1 cellular context compared by ENCODE assay signal in the genomic region with DNA sequence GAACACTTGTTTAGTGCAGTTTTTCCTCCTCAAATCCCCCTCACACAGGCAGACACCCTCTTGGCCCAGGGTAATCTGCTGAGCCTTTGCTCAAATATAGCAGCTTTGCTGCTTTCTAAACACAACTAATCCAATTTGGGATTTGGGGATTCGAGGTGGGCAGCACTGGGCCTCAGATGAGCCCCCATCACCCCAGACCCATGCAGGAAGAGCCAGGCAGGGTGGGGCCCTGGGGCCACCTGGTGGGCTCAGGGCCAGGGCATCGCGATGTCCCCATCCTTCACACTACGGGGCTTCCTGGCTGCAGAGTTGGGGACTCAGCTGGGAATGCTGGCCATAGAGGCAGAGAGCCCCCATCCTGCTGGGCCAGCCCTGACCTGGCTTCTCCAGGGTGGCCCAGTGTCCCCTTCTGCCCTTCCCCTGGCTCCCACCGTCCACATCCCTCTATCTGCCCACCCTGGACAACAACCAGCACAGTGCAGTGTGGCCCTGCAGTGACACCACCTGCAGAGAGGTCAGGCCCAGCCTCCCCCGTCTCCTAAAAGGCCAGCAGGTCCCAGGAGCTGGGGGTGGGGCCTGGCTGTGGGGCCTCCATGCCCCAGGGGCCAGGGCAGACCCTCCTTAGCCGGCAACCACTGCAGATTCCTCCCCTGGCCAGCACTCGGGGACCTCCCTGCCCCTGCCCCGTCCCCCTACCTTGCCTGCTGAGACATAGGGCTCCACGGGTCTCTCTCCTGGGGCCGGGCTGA.
TF ChIP-seq lines count a peak whose summit lies in the region.

No MANE protein-coding gene starts in this region.

TF ChIP-seq in GM23338, 12 proteins besides CTCF, POLR2A, EP300 and RAD21 (continued from another document):
- TF ChIP-seq, protein P1, sequence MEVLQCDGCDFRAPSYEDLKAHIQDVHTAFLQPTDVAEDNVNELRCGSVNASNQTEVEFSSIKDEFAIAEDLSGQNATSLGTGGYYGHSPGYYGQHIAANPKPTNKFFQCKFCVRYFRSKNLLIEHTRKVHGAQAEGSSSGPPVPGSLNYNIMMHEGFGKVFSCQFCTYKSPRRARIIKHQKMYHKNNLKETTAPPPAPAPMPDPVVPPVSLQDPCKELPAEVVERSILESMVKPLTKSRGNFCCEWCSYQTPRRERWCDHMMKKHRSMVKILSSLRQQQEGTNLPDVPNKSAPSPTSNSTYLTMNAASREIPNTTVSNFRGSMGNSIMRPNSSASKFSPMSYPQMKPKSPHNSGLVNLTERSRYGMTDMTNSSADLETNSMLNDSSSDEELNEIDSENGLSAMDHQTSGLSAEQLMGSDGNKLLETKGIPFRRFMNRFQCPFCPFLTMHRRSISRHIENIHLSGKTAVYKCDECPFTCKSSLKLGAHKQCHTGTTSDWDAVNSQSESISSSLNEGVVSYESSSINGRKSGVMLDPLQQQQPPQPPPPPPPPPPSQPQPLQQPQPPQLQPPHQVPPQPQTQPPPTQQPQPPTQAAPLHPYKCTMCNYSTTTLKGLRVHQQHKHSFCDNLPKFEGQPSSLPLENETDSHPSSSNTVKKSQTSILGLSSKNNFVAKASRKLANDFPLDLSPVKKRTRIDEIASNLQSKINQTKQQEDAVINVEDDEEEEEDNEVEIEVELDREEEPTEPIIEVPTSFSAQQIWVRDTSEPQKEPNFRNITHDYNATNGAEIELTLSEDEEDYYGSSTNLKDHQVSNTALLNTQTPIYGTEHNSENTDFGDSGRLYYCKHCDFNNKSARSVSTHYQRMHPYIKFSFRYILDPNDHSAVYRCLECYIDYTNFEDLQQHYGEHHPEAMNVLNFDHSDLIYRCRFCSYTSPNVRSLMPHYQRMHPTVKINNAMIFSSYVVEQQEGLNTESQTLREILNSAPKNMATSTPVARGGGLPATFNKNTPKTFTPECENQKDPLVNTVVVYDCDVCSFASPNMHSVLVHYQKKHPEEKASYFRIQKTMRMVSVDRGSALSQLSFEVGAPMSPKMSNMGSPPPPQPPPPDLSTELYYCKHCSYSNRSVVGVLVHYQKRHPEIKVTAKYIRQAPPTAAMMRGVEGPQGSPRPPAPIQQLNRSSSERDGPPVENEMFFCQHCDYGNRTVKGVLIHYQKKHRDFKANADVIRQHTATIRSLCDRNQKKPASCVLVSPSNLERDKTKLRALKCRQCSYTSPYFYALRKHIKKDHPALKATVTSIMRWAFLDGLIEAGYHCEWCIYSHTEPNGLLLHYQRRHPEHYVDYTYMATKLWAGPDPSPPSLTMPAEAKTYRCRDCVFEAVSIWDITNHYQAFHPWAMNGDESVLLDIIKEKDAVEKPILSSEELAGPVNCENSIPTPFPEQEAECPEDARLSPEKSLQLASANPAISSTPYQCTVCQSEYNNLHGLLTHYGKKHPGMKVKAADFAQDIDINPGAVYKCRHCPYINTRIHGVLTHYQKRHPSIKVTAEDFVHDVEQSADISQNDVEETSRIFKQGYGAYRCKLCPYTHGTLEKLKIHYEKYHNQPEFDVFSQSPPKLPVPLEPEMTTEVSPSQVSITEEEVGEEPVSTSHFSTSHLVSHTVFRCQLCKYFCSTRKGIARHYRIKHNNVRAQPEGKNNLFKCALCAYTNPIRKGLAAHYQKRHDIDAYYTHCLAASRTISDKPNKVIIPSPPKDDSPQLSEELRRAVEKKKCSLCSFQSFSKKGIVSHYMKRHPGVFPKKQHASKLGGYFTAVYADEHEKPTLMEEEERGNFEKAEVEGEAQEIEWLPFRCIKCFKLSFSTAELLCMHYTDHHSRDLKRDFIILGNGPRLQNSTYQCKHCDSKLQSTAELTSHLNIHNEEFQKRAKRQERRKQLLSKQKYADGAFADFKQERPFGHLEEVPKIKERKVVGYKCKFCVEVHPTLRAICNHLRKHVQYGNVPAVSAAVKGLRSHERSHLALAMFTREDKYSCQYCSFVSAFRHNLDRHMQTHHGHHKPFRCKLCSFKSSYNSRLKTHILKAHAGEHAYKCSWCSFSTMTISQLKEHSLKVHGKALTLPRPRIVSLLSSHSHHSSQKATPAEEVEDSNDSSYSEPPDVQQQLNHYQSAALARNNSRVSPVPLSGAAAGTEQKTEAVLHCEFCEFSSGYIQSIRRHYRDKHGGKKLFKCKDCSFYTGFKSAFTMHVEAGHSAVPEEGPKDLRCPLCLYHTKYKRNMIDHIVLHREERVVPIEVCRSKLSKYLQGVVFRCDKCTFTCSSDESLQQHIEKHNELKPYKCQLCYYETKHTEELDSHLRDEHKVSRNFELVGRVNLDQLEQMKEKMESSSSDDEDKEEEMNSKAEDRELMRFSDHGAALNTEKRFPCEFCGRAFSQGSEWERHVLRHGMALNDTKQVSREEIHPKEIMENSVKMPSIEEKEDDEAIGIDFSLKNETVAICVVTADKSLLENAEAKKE (CRISPR knock-in tag; IDR thresholded peaks at IDR 0.05): no peak
- TF ChIP-seq REST (IDR thresholded peaks at IDR 0.05; ENCODE audit: unreplicated experiment): no peak
- no peak for TF ChIP-seq EZH2phosphoT487 (IDR thresholded peaks at IDR 0.05; ENCODE audit: unreplicated experiment)
- TF ChIP-seq JUNB (IDR thresholded peaks at IDR 0.05; ENCODE audit: unreplicated experiment): no peak
TF ChIP-seq in GM23338: peak in this region for 0.
